ENCODE assay signal across 18 cellular contexts in the genomic region with DNA sequence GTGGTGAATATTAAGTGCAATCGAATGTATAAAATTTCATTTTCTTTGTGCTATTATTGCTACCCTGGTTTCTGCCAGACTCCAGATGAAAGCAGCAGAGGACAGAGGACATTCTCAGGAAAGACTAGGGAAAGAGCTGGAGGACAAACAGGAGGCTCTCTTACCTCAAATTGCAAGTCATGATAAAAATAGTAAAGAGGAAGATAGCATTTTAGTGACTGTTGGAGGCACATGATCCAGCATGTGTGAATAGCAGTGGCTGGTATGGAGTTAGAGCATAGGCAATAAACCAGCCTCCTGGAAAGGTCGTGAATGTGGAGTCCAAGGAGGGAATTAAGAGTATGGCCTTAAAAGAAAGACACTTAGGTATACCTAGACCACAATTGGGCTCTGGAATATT.
DNase-seq lines count a peak whose midpoint lies in the region; ATAC-seq, FAIRE-seq and TF ChIP-seq lines count a peak whose summit lies in the region.
"Had no signal": no experiment of that assay in that cellular context is flagged by ENCODE, and none has a peak within 500 bp of the region (broad histone marks: within the 10 kb centered on the region; RNA-seq: fewer than 3 reads in every experiment).

No MANE protein-coding gene starts in this region.

- H3K36me3 ChIP-seq in HepG2 (replicated peaks in 1 of 2; ENCODE audit: control insufficient read depth in 1 of 2, insufficient read depth in 2 of 2, low read length in 2 of 2) (no peaks in the 10 kb centered on the region), right lobe of liver (no peaks in the 10 kb centered on the region), mucosa of descending colon (ENCODE audit: low read depth) (no peaks in the 10 kb centered on the region)
- H3K36me3 ChIP-seq: BE2C, HAP-1 had no signal

- no peaks in the 10 kb centered on the region for H4K20me1 ChIP-seq in HepG2 (ENCODE audit: insufficient read depth, low read length)

- no peaks in the 10 kb centered on the region for H3K9me3 Mint-ChIP-seq in osteocyte (ENCODE audit: unreplicated experiment)

- TF ChIP-seq EP300 in HepG2 (IDR thresholded peaks at IDR 0.05; ENCODE audit: low read depth in 2 of 2, low read length in 2 of 2) (no peak), HepG2 (CRISPR knock-in tag; IDR thresholded peaks at IDR 0.05; ENCODE audit: borderline replicate concordance) (no peak)

- no peaks in the 10 kb centered on the region for H3K4me1 Mint-ChIP-seq in osteocyte (ENCODE audit: unreplicated experiment)

- DNase-seq in HepG2 (ENCODE audit: low spot score) (no peak), right lobe of liver (no peak), OCI-M1 (lab: John Stamatoyannopoulos, UW) (peak; percentile 74), foreskin keratinocyte (peak; percentile 25 to 68), mucosa of descending colon (no peak), osteocyte (ENCODE audit: extremely low spot score, unreplicated experiment) (no peak), foreskin fibroblast (no peak)
- DNase-seq: BE2C; CD8-positive, alpha-beta T cell; COR-L47; DMS153; DMS79 treated with DMSO at 0.1 percent for 48 hours; GF-D8 had no signal

- TF ChIP-seq POLR2A in HepG2 (IDR thresholded peaks at IDR 0.05; ENCODE audit: insufficient read depth in 1 of 2, low read depth in 2 of 2, low read length in 2 of 2), result no peak
- TF ChIP-seq POLR2A in right lobe of liver (IDR thresholded peaks at IDR 0.05), result no peak

- H3K4me2 ChIP-seq in HepG2 (ENCODE audit: low read depth, low read length), result no peak overlapping the region

- WGBS in HepG2 (ENCODE audit: low lambda C conversion rate), result 0% methylated on average over 2 of the region's 2 CpGs
- 42% methylated on average over 2 of the region's 2 CpGs for WGBS in right lobe of liver (ENCODE audit: insufficient coverage, low coverage, low lambda C conversion rate, missing lambda C conversion rate)

- POLR2A ChIA-PET in HepG2 (lab: Yijun Ruan, JAX), result no interaction called here

- H3K27ac ChIP-seq in HepG2 (ENCODE audit: extremely low read length, insufficient read depth, low read length), result no peak overlapping the region
- H3K27ac ChIP-seq in right lobe of liver, result no peak overlapping the region
- no peak overlapping the region for H3K27ac ChIP-seq in foreskin keratinocyte
- H3K27ac ChIP-seq: C4-2B had no signal

- no peaks in the 10 kb centered on the region for H3K36me3 Mint-ChIP-seq in osteocyte (ENCODE audit: unreplicated experiment)
- H3K36me3 Mint-ChIP-seq: CD8-positive, alpha-beta T cell had no signal

- no peak overlapping the region for H3K27ac Mint-ChIP-seq in osteocyte (ENCODE audit: unreplicated experiment)
- H3K27ac Mint-ChIP-seq: CD8-positive, alpha-beta T cell had no signal

- intact Hi-C loops in HepG2 (cut with micrococcal nuclease; ENCODE audit: unreplicated experiment), result no loop called here
- intact Hi-C loops in right lobe of liver (cut with DNase I), result no loop called here
- intact Hi-C loops in mucosa of descending colon (cut with DNase I, micrococcal nuclease), result no loop called here

- FAIRE-seq in HepG2 (lab: Jason Lieb, UNC), result no peak
- FAIRE-seq: D721Med, GM19239, H1 had no signal

- H3K27me3 ChIP-seq in HepG2 (ENCODE audit: control insufficient read depth in 1 of 2, insufficient read depth in 2 of 2, low read length in 2 of 2), result no peaks in the 10 kb centered on the region
- H3K27me3 ChIP-seq in right lobe of liver, result no peaks in the 10 kb centered on the region
- no peaks in the 10 kb centered on the region for H3K27me3 ChIP-seq in foreskin keratinocyte
- H3K27me3 ChIP-seq: BE2C had no signal

- no peak for TF ChIP-seq RAD21 in HepG2 (CRISPR knock-in tag; IDR thresholded peaks at IDR 0.05)

- H3K27me3 Mint-ChIP-seq in osteocyte (ENCODE audit: unreplicated experiment), result no peaks in the 10 kb centered on the region

- H3K4me1 ChIP-seq in HepG2 (ENCODE audit: insufficient read depth, low read length) (no peaks in the 10 kb centered on the region), right lobe of liver (no peaks in the 10 kb centered on the region), foreskin keratinocyte (peaks cover 32% of the 10 kb centered on the region), mucosa of descending colon (ENCODE audit: low read depth) (no peaks in the 10 kb centered on the region)
- H3K4me1 ChIP-seq: BE2C, HAP-1 had no signal

- H3K9ac ChIP-seq in HepG2 (ENCODE audit: insufficient read depth, low read depth, low read length), result no peak overlapping the region

- TF ChIP-seq CTCF in HepG2 (CRISPR knock-in tag; IDR thresholded peaks at IDR 0.05), result no peak
- no peak for TF ChIP-seq CTCF in right lobe of liver (IDR thresholded peaks at IDR 0.05)
- TF ChIP-seq CTCF in foreskin keratinocyte (conservative IDR thresholded peaks at IDR 0.05), result no peak
- TF ChIP-seq CTCF in mucosa of descending colon (IDR thresholded peaks at IDR 0.05), result no peak
- TF ChIP-seq CTCF in osteocyte (IDR thresholded peaks at IDR 0.05), result no peak
- no peak for TF ChIP-seq CTCF in foreskin fibroblast (IDR thresholded peaks at IDR 0.05; ENCODE audit: low read depth, low read length)

- in situ Hi-C loops in HepG2 (cut with HindIII; ENCODE audit: extremely low pct_ligation_motif_present, low pct_unique_long_range_greater_than_20kb), result no loop called here

- no TSS peak for BruUV-seq in HepG2 (replicated peaks; lab: Mats Ljungman, UMichigan)

- no peaks in the 10 kb centered on the region for H3K79me2 ChIP-seq in HepG2 (ENCODE audit: insufficient read depth, low read length)

- H3K9me3 ChIP-seq in HepG2 (ENCODE audit: low read length), result no peaks in the 10 kb centered on the region
- H3K9me3 ChIP-seq in right lobe of liver, result no peaks in the 10 kb centered on the region
- H3K9me3 ChIP-seq in mucosa of descending colon, result no peaks in the 10 kb centered on the region
- H3K9me3 ChIP-seq: BE2C, HAP-1 had no signal

- no peak for ATAC-seq in HepG2
- no peak for ATAC-seq in right lobe of liver
- ATAC-seq in foreskin keratinocyte, result peak; percentile 39
- ATAC-seq in mucosa of descending colon, result no peak
- ATAC-seq: CD8-positive, alpha-beta T cell had no signal

- H2AFZ ChIP-seq in HepG2 (ENCODE audit: low read length), result no peak overlapping the region

- H3K4me3 Mint-ChIP-seq in osteocyte (ENCODE audit: unreplicated experiment), result no peak overlapping the region
- H3K4me3 Mint-ChIP-seq: CD8-positive, alpha-beta T cell had no signal

- H3K4me3 ChIP-seq in HepG2 (replicated peaks in 1 of 3; ENCODE audit: insufficient read depth in 1 of 3, low read depth in 2 of 3, low read length in 3 of 3), result no peak overlapping the region
- H3K4me3 ChIP-seq in right lobe of liver, result no peak overlapping the region
- H3K4me3 ChIP-seq in mucosa of descending colon, result no peak overlapping the region
- no peak overlapping the region for H3K4me3 ChIP-seq in foreskin fibroblast (ENCODE audit: low read depth in 1 of 2, low read length in 2 of 2)
- H3K4me3 ChIP-seq: HAP-1 had no signal

- CTCF ChIA-PET in HepG2 (lab: Yijun Ruan, JAX; ENCODE audit: low intra/inter-chr PET ratio, low total read pairs), result no interaction called here

TF ChIP-seq in HepG2, 621 proteins besides CTCF, POLR2A, EP300 and RAD21:
- no peak for TF ChIP-seq MAF1 (CRISPR knock-in tag; IDR thresholded peaks at IDR 0.05; ENCODE audit: borderline replicate concordance)
- peak; percentile 57 for TF ChIP-seq NFE2L2 (IDR thresholded peaks at IDR 0.05; ENCODE audit: low read length)
- no peak for TF ChIP-seq PLRG1 (conservative IDR thresholded peaks at IDR 0.05)

Comparison
In these comparisons a context has a peak if more than half of its experiments do, and no peak if none do; other contexts are left out.
1. DNase-seq: peak in OCI-M1 (single experiment) and foreskin keratinocyte (2 of 2); none in HepG2 (single experiment), right lobe of liver (0 of 3), mucosa of descending colon (0 of 3), osteocyte (single experiment) and foreskin fibroblast (0 of 2).